In the genomic region with DNA sequence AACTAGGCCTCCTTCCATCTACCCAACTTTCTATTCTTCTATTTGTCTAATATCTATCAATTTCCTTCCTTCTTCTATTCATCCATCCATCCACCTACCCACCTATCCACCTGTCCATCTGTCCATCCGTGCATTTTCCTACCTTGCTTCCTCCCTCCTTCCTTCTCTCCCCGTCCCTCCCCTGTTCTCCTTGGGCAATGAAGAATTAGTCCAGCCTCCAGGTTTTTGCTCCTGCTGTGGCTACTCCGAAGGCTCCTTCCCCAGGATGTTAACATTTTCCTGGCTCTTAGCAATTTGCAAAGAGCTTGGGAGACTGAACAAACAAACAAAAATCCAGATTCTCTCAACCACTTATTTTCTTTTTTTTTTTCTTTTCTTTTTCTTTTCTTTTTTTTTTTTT, we compare ENCODE assay signal across 17 cellular contexts.
DNase-seq lines count a peak whose midpoint lies in the region; ATAC-seq and TF ChIP-seq lines count a peak whose summit lies in the region.
"Had no signal": no experiment of that assay in that cellular context is flagged by ENCODE, and none has a peak within 500 bp of the region (broad histone marks: within the 10 kb centered on the region; RNA-seq: fewer than 3 reads in every experiment).

No MANE protein-coding gene starts in this region.

- H3K36me3 ChIP-seq in ascending aorta: no peaks in the 10 kb centered on the region
- H3K36me3 ChIP-seq: spleen, upper lobe of left lung had no signal

- CTCF ChIA-PET in activated naive CD4-positive, alpha-beta T cell treated with anti-CD3 and anti-CD28 coated beads for 36 hours (lab: Charles Lee): no interaction called here

- H3K27me3 Mint-ChIP-seq in activated naive CD4-positive, alpha-beta T cell treated with anti-CD3 and anti-CD28 coated beads for 36 hours (ENCODE audit: low read depth): no peaks in the 10 kb centered on the region

- ATAC-seq in sciatic nerve (peak; percentile 80), HG03108 (IDR thresholded peaks at IDR 0.05; ENCODE audit: unreplicated experiment) (no peak)
- ATAC-seq: activated naive CD8-positive, alpha-beta T cell treated with anti-CD3 and anti-CD28 coated beads, Interleukin-2, amount 50 U/mL, for 24 hours; natural killer cell had no signal

- H3K4me3 ChIP-seq in ascending aorta (no peak overlapping the region), fibroblast of the aortic adventitia (ENCODE audit: low read depth, low read length) (no peak overlapping the region)
- H3K4me3 ChIP-seq: spleen, upper lobe of left lung had no signal

- no peaks in the 10 kb centered on the region for H3K4me1 Mint-ChIP-seq in activated naive CD4-positive, alpha-beta T cell treated with anti-CD3 and anti-CD28 coated beads for 36 hours (ENCODE audit: low read depth)
- H3K4me1 Mint-ChIP-seq: activated naive CD8-positive, alpha-beta T cell treated with anti-CD3 and anti-CD28 coated beads, Interleukin-2, amount 50 U/mL, for 24 hours; natural killer cell had no signal

- DNase-seq in Daoy (ENCODE audit: low read depth): peak; percentile 14
- no peak for DNase-seq in ascending aorta (ENCODE audit: low spot score in 2 of 2)
- DNase-seq in fibroblast of the aortic adventitia (ENCODE audit: low read depth): peak; percentile 64
- no peak for DNase-seq in sciatic nerve (ENCODE audit: low spot score)
- DNase-seq in activated T-cell treated with anti-CD3 and anti-CD28 coated beads, Interleukin-2, amount 50 U/mL, for 48 hours: no peak
- DNase-seq in activated naive CD4-positive, alpha-beta T cell treated with anti-CD3 and anti-CD28 coated beads for 36 hours: no peak
- no peak for DNase-seq in cerebellar nuclear complex (lab: John Stamatoyannopoulos, UW)
- DNase-seq: activated CD8-positive, alpha-beta memory T cell treated with anti-CD3 and anti-CD28 coated beads, Interleukin-2, amount 50 U/mL, for 48 hours; activated naive CD8-positive, alpha-beta T cell treated with anti-CD3 and anti-CD28 coated beads, Interleukin-2, amount 50 U/mL, for 24 hours; effector CD4-positive, alpha-beta T cell; head of caudate nucleus; natural killer cell; NCI-H226; OCI-M1; spleen; upper lobe of left lung had no signal

- H3K27me3 ChIP-seq in ascending aorta: no peaks in the 10 kb centered on the region
- H3K27me3 ChIP-seq: upper lobe of left lung had no signal

- H3K9me3 ChIP-seq in ascending aorta: no peaks in the 10 kb centered on the region
- H3K9me3 ChIP-seq: spleen, upper lobe of left lung had no signal

- TF ChIP-seq CTCF in ascending aorta (IDR thresholded peaks at IDR 0.05) (no peak), fibroblast of the aortic adventitia (IDR thresholded peaks at IDR 0.05; ENCODE audit: insufficient read depth, low read length) (no peak)

- H3K4me3 Mint-ChIP-seq in activated naive CD4-positive, alpha-beta T cell treated with anti-CD3 and anti-CD28 coated beads for 36 hours: no peak overlapping the region
- H3K4me3 Mint-ChIP-seq: activated naive CD8-positive, alpha-beta T cell treated with anti-CD3 and anti-CD28 coated beads, Interleukin-2, amount 50 U/mL, for 24 hours; natural killer cell had no signal

- H3K4me1 ChIP-seq in ascending aorta: peaks cover 0 to 10% of the 10 kb centered on the region in 2 donors
- H3K4me1 ChIP-seq: upper lobe of left lung had no signal

- H3K27ac ChIP-seq in ascending aorta: peak overlapping the region; percentile 54 to 79
- H3K27ac ChIP-seq: spleen had no signal

- no peaks in the 10 kb centered on the region for H3K36me3 Mint-ChIP-seq in activated naive CD4-positive, alpha-beta T cell treated with anti-CD3 and anti-CD28 coated beads for 36 hours (ENCODE audit: low read depth)
- H3K36me3 Mint-ChIP-seq: natural killer cell had no signal

- intact Hi-C loops in ascending aorta (cut with DNase I): loop anchor here (5.0 kb wide), 1 partner anchor 536 kb away; a partner anchor contains a TSS
- intact Hi-C loops in sciatic nerve (cut with DNase I): no loop called here
- intact Hi-C loops in activated naive CD4-positive, alpha-beta T cell treated with anti-CD3 and anti-CD28 coated beads for 36 hours (cut with micrococcal nuclease): no loop called here

- H3K9me3 Mint-ChIP-seq in activated naive CD4-positive, alpha-beta T cell treated with anti-CD3 and anti-CD28 coated beads for 36 hours: no peaks in the 10 kb centered on the region
- H3K9me3 Mint-ChIP-seq: activated naive CD8-positive, alpha-beta T cell treated with anti-CD3 and anti-CD28 coated beads, Interleukin-2, amount 50 U/mL, for 24 hours; natural killer cell had no signal

- no peak overlapping the region for H3K27ac Mint-ChIP-seq in activated naive CD4-positive, alpha-beta T cell treated with anti-CD3 and anti-CD28 coated beads for 36 hours
- H3K27ac Mint-ChIP-seq: activated naive CD8-positive, alpha-beta T cell treated with anti-CD3 and anti-CD28 coated beads, Interleukin-2, amount 50 U/mL, for 24 hours; natural killer cell had no signal

Comparison
In these comparisons a context has a peak if more than half of its experiments do, and no peak if none do; other contexts are left out.
1. DNase-seq: peak in Daoy (single experiment) and fibroblast of the aortic adventitia (single experiment); none in ascending aorta (0 of 2), sciatic nerve (single experiment), activated T-cell treated with anti-CD3 and anti-CD28 coated beads, Interleukin-2, amount 50 U/mL, for 48 hours (0 of 2), activated naive CD4-positive, alpha-beta T cell treated with anti-CD3 and anti-CD28 coated beads for 36 hours (single experiment) and cerebellar nuclear complex (0 of 2).